In genomic region chr22:17638432-17639237, GRCh38 we compare ENCODE assay signal across 8 cellular contexts. TPM values are rescaled to one million over a fixed set of nuclear protein-coding genes. Genes with fewer than 3 reads are reported as not detected.
DNase-seq lines count a peak whose midpoint lies in the region; TF ChIP-seq lines count a peak whose summit lies in the region.

Gene BCL2L13, plus strand, starts transcription at chr22:17638757. Its CDS starts 16,955 bp downstream, at chr22:17655712.

- H3K9me3 ChIP-seq in SK-N-SH: no peaks in the 10 kb centered on the region

- H3K9me2 ChIP-seq in SK-N-SH: no peaks in the 10 kb centered on the region

- no peaks in the 10 kb centered on the region for H4K20me1 ChIP-seq in SK-N-SH (ENCODE audit: insufficient read depth)

- H3K4me1 ChIP-seq in SK-N-SH (ENCODE audit: control insufficient read depth in 1 of 2, insufficient read depth in 2 of 2, low read depth in 1 of 2, low read length in 1 of 2): peaks cover 5 to 7% of the 10 kb centered on the region in 2 experiments; a peak in 1 of 4 replicates

- TF ChIP-seq CTCF in HFF-Myc (IDR thresholded peaks at IDR 0.05; ENCODE audit: low read depth, low read length, missing control alignments): no peak
- TF ChIP-seq CTCF in NB4 (IDR thresholded peaks at IDR 0.05; ENCODE audit: low read depth, low read length): no peak
- no peak; the same call in 1 of the 2 replicates for TF ChIP-seq CTCF in SK-N-SH (IDR thresholded peaks at IDR 0.05)

- peak; percentile 88 for TF ChIP-seq POLR2A in NB4 (IDR thresholded peaks at IDR 0.05; ENCODE audit: extremely low read depth, insufficient read length)

- H3K4me3 ChIP-seq in HFF-Myc (replicated peaks; ENCODE audit: low read depth, low read length): peak within 1 kb of the TSS; percentile 68
- peak within 1 kb of the TSS; percentile 100 for H3K4me3 ChIP-seq in NB4 (ENCODE audit: low read depth, low read length)
- peak within 1 kb of the TSS; percentile 62 to 93 for H3K4me3 ChIP-seq in SK-N-SH (ENCODE audit: low read depth in 2 of 2, low read length in 1 of 2)

- no peaks in the 10 kb centered on the region for H3K27me3 ChIP-seq in SK-N-SH (ENCODE audit: insufficient read depth)

- TF ChIP-seq EP300 in SK-N-SH (IDR thresholded peaks at IDR 0.05; ENCODE audit: borderline replicate concordance in 1 of 2, low read depth in 1 of 2, low read length in 1 of 2): no peak

- H3F3A ChIP-seq in SK-N-SH (replicated peaks; ENCODE audit: insufficient read depth): peaks cover 45% of the 10 kb centered on the region

- H3K9ac ChIP-seq in SK-N-SH: peak within 1 kb of the TSS; percentile 94

- peak; percentile 69 for DNase-seq in GM04504 (ENCODE audit: low read depth)
- peak; percentile 91 for DNase-seq in HFF-Myc (ENCODE audit: extremely low read depth, low read depth)
- peak; percentile 96 for DNase-seq in NB4 (ENCODE audit: low read depth)
- DNase-seq in SK-N-SH: peak; percentile 94
- peak; percentile 89 for DNase-seq in activated naive CD4-positive, alpha-beta T cell treated with anti-CD3 and anti-CD28 coated beads, Interleukin-2, amount 50 U/mL, for 16 hours
- DNase-seq in germinal center (ENCODE audit: low spot score): peak; percentile 93
- DNase-seq in non-pigmented ciliary epithelial cell (ENCODE audit: low read depth): peak; percentile 42
- peak; percentile 40 to 94 (median 84) for DNase-seq in substantia nigra (lab: John Stamatoyannopoulos, UW)

- peak within 1 kb of the TSS; percentile 90 for H2AFZ ChIP-seq in SK-N-SH (ENCODE audit: low read depth)

- 2% methylated on average over 21 of the region's 68 CpGs for whole genome bisulfite sequencing in SK-N-SH (ENCODE audit: low lambda C conversion rate)

- CTCF ChIA-PET in SK-N-SH (lab: Yijun Ruan, JAX): interaction anchor here (0.7 to 1.4 kb wide), 4 partner anchors 13 to 438 kb away, joined by 3 to 4 read pairs (median 3); no protein-coding TSS in a partner anchor

- peaks cover 49% of the 10 kb centered on the region for H3K79me2 ChIP-seq in SK-N-SH (ENCODE audit: insufficient read depth)

- peaks cover 0 to 10% of the 10 kb centered on the region in 2 experiments for H3K36me3 ChIP-seq in SK-N-SH (replicated peaks in 1 of 2; ENCODE audit: control insufficient read depth in 1 of 2, insufficient read depth in 2 of 2, low read length in 1 of 2)

- POLR2A ChIA-PET in SK-N-SH (lab: Yijun Ruan, JAX): interaction anchor here (0.6 to 1.4 kb wide), 3 partner anchors 10 to 467 kb away, joined by 3 to 4 read pairs (median 4); no protein-coding TSS in a partner anchor

- TF ChIP-seq RAD21 in SK-N-SH (IDR thresholded peaks at IDR 0.05; ENCODE audit: low read length): no peak

- H3K27ac ChIP-seq in SK-N-SH (ENCODE audit: low read depth in 2 of 2, low read length in 1 of 2): peak within 1 kb of the TSS; percentile 94 to 96
- H3K27ac ChIP-seq in substantia nigra (ENCODE audit: low read depth, low read length, poor library complexity, severe bottlenecking): peak within 1 kb of the TSS; percentile 95

- H3K4me2 ChIP-seq in SK-N-SH: peak within 1 kb of the TSS; percentile 84

TF ChIP-seq in SK-N-SH, 30 proteins besides CTCF, POLR2A, EP300 and RAD21 (continues in another document):
- TF ChIP-seq ELF1 (IDR thresholded peaks at IDR 0.05): peak; percentile 70
- TF ChIP-seq REST (IDR thresholded peaks at IDR 0.05; ENCODE audit: low read depth, low read length): no peak
- peak; percentile 89 for TF ChIP-seq MXI1 (IDR thresholded peaks at IDR 0.05; ENCODE audit: low read depth, low read length)
- no peak for TF ChIP-seq SMC3 (IDR thresholded peaks at IDR 0.05; ENCODE audit: low read depth, low read length)
- TF ChIP-seq CHD2 (IDR thresholded peaks at IDR 0.05; ENCODE audit: low read length, partially characterized antibody): peak; percentile 67
- peak; percentile 95 for TF ChIP-seq YY1 (IDR thresholded peaks at IDR 0.05; ENCODE audit: low read depth)
- TF ChIP-seq USF1 (IDR thresholded peaks at IDR 0.05; ENCODE audit: borderline replicate concordance, low read depth): no peak
- TF ChIP-seq RCOR1 (IDR thresholded peaks at IDR 0.05; ENCODE audit: low read length): no peak
- no peak for TF ChIP-seq RFX5 (IDR thresholded peaks at IDR 0.05; ENCODE audit: low read length)
- TF ChIP-seq MEF2A (IDR thresholded peaks at IDR 0.05; ENCODE audit: borderline replicate concordance, low read depth): no peak
- no peak for TF ChIP-seq FOXM1 (IDR thresholded peaks at IDR 0.05; ENCODE audit: low read depth)
- no peak for TF ChIP-seq FOSL2 (IDR thresholded peaks at IDR 0.05; ENCODE audit: borderline replicate concordance, low read depth)
- TF ChIP-seq TCF12 (IDR thresholded peaks at IDR 0.05): no peak
- TF ChIP-seq JUND (IDR thresholded peaks at IDR 0.05): no peak
- no peak for TF ChIP-seq RXRA (IDR thresholded peaks at IDR 0.05; ENCODE audit: borderline replicate concordance, low read depth)
- no peak for TF ChIP-seq NRF1 (IDR thresholded peaks at IDR 0.05; ENCODE audit: low read depth, low read length)
- peak; percentile 47 for TF ChIP-seq MAX (IDR thresholded peaks at IDR 0.05; ENCODE audit: low read depth)
- TF ChIP-seq TAF1 (IDR thresholded peaks at IDR 0.05; ENCODE audit: borderline replicate concordance, low read depth, low read length): peak; percentile 96
- TF ChIP-seq GATA2 (CRISPR knock-in tag; IDR thresholded peaks at IDR 0.05): peak; percentile 52; the same call in 1 of the 2 replicates
- no peak for TF ChIP-seq USF2 (IDR thresholded peaks at IDR 0.05; ENCODE audit: borderline replicate concordance, low read depth, low read length)
- TF ChIP-seq EZH2phosphoT487 (IDR thresholded peaks at IDR 0.05; ENCODE audit: borderline replicate concordance, low read depth): no peak
- TF ChIP-seq TEAD4 (IDR thresholded peaks at IDR 0.05; ENCODE audit: borderline replicate concordance, insufficient read depth): 0 out of 2 replicates have a peak, but pooled peaks have one; percentile 23
- TF ChIP-seq NFIC (IDR thresholded peaks at IDR 0.05; ENCODE audit: borderline replicate concordance): no peak
- no peak for TF ChIP-seq PBX3 (IDR thresholded peaks at IDR 0.05)
- peak; percentile 89 for TF ChIP-seq POLR2AphosphoS5 (IDR thresholded peaks at IDR 0.05; ENCODE audit: low read depth, low read length)
- no peak for TF ChIP-seq SIN3A (IDR thresholded peaks at IDR 0.05; ENCODE audit: borderline replicate concordance, low read depth, low read length)
- peak; percentile 81 for TF ChIP-seq GABPA (IDR thresholded peaks at IDR 0.05; ENCODE audit: low read depth)

RNA-seq across cellular contexts. Expression of gene BCL2L13, which starts in this region (rescaled TPM):
- polyA plus RNA-seq in SK-N-SH (2012; rRNA removed): 37.1 and 51.3 TPM in 2 replicates
- polyA plus RNA-seq in SK-N-SH (2012; cell fraction: cytosol; rRNA removed): 34.8 and 43.2 TPM in 2 replicates
- 23.9 and 31.8 TPM in 2 replicates for polyA plus RNA-seq in SK-N-SH (2012; cell fraction: nucleus; rRNA removed)

Comparison
In these comparisons a context has a peak if more than half of its experiments do, and no peak if none do; other contexts are left out.
1. Peak in every context shown above with its lines: DNase-seq, H3K4me3 ChIP-seq and H3K27ac ChIP-seq.
2. DNase-seq: peak in every context shown above with its lines; median percentile 96 in NB4; 94 in SK-N-SH; 93 in germinal center; 91 in HFF-Myc; 89 in activated naive CD4-positive, alpha-beta T cell treated with anti-CD3 and anti-CD28 coated beads, Interleukin-2, amount 50 U/mL, for 16 hours; 84 in substantia nigra; 69 in GM04504; 42 in non-pigmented ciliary epithelial cell.